ENCODE assay signal across 2 cellular contexts in the genomic region with DNA sequence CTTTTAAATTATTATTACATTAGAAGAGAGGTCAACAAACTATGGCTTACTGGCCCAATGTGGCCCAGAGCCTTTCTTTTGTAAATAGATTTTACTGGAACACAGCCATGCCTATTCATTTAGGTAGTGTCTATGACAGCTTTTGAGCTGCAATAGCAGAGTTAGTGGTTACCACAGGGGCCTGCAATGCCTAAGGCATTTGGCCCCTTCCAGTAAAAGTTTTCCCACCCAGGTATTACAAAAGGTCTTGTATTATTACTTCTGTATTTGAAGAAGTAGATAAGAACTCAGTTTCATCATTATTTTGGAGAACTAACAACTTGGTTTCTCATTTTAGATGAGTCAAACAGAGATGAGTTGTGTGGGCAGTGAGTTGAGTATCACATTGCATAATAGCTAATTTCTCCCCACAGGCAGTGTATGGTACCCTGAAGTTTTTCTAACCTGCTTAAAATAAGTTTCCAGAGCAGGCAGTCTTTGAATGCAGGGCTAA.
TF ChIP-seq lines count a peak whose summit lies in the region.

No MANE protein-coding gene starts in this region.

TF ChIP-seq in WTC11, 78 proteins besides CTCF, POLR2A, EP300 and RAD21 (continued from another document):
- TF ChIP-seq, protein P1, sequence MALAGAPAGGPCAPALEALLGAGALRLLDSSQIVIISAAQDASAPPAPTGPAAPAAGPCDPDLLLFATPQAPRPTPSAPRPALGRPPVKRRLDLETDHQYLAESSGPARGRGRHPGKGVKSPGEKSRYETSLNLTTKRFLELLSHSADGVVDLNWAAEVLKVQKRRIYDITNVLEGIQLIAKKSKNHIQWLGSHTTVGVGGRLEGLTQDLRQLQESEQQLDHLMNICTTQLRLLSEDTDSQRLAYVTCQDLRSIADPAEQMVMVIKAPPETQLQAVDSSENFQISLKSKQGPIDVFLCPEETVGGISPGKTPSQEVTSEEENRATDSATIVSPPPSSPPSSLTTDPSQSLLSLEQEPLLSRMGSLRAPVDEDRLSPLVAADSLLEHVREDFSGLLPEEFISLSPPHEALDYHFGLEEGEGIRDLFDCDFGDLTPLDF (CRISPR knock-in tag; IDR thresholded peaks at IDR 0.05), result no peak
- no peak for TF ChIP-seq ZNF423 (CRISPR knock-in tag; IDR thresholded peaks at IDR 0.05)
- TF ChIP-seq, protein P2, sequence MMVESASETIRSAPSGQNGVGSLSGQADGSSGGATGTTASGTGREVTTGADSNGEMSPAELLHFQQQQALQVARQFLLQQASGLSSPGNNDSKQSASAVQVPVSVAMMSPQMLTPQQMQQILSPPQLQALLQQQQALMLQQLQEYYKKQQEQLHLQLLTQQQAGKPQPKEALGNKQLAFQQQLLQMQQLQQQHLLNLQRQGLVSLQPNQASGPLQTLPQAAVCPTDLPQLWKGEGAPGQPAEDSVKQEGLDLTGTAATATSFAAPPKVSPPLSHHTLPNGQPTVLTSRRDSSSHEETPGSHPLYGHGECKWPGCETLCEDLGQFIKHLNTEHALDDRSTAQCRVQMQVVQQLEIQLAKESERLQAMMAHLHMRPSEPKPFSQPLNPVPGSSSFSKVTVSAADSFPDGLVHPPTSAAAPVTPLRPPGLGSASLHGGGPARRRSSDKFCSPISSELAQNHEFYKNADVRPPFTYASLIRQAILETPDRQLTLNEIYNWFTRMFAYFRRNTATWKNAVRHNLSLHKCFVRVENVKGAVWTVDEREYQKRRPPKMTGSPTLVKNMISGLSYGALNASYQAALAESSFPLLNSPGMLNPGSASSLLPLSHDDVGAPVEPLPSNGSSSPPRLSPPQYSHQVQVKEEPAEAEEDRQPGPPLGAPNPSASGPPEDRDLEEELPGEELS (CRISPR knock-in tag; IDR thresholded peaks at IDR 0.05), result no peak

TF ChIP-seq in GM23338, 12 proteins besides CTCF, POLR2A, EP300 and RAD21 (continued from another document):
- TF ChIP-seq CREB1 (CRISPR knock-in tag; IDR thresholded peaks at IDR 0.05; ENCODE audit: low read depth) (no peak), JUNB (IDR thresholded peaks at IDR 0.05; ENCODE audit: unreplicated experiment) (no peak)
